Comparison of ENCODE assay signal across 17 cellular contexts in the genomic region with DNA sequence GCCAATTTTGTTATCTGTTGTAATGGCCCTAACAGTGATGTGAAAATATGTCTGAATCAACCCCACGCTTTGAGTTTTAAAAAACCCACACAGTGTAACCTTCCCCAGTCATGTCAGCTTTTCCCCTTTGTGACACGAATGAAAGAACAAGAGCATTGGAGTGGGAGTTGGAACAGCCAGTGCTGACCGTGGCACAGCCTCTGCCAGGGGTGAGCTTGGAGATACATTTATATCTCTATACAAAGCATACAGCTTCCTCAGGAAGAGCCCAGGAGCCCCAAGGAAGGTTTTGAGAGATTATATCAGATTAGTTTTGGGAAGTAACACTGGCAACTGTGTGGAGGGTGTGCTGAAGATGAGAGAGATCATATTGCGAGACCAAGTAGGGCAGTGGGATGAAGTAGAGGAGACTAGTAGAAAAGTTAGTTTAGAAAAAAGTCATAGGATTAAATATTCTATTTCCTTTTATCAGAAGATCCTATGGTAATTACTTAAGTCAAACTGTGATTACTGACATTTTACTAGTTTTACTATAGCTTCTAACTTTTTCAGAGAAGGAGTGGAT. TPM values are rescaled to one million over a fixed set of nuclear protein-coding genes. Genes with fewer than 3 reads are reported as not detected.
DNase-seq lines count a peak whose midpoint lies in the region; ATAC-seq and TF ChIP-seq lines count a peak whose summit lies in the region.
"Had no signal": no experiment of that assay in that cellular context is flagged by ENCODE, and none has a peak within 500 bp of the region (broad histone marks: within the 10 kb centered on the region; RNA-seq: fewer than 3 reads in every experiment).

No MANE protein-coding gene starts in this region.

- peak; percentile 50 for ATAC-seq in upper lobe of right lung
- ATAC-seq in GM21529 (IDR thresholded peaks at IDR 0.05; ENCODE audit: unreplicated experiment): no peak
- no peak for ATAC-seq in GM19463 (IDR thresholded peaks at IDR 0.05; ENCODE audit: unreplicated experiment)
- ATAC-seq: HepG2 had no signal

- no peak overlapping the region for H3K4me3 ChIP-seq in upper lobe of right lung

- H3K9me3 ChIP-seq in upper lobe of right lung: no peaks in the 10 kb centered on the region

- no peaks in the 10 kb centered on the region for H3K27me3 ChIP-seq in upper lobe of right lung

- no peak overlapping the region for H3K27ac ChIP-seq in upper lobe of right lung
- H3K27ac ChIP-seq: C4-2B had no signal

- intact Hi-C loops in head of caudate nucleus (cut with DNase I) (no loop called here), upper lobe of right lung (cut with DNase I) (no loop called here)

- DNase-seq in stimulated activated CD4-positive, alpha-beta T cell treated with anti-CD3 and anti-CD28 coated beads, Interleukin-12 subunit alpha, Interleukin-12 subunit beta, amount 100 ng/mL, for 4 hours: peak; percentile 20
- DNase-seq in stimulated activated CD4-positive, alpha-beta T cell treated with anti-CD3 and anti-CD28 coated beads, Interleukin-2, amount 100 ng/mL, for 48 hours: no peak
- DNase-seq in UCSD-AML1 (lab: John Stamatoyannopoulos, UW; ENCODE audit: unreplicated experiment) (peak; percentile 61), head of caudate nucleus (peak in 25 of 42 donors; percentile 11 to 67 (median 39)), upper lobe of right lung (no peak), ACHN (no peak)
- DNase-seq: amniotic stem cell, EL, naive B cell, NCI-H1417, NCI-H446, retina, SW 1271 had no signal

- in situ Hi-C loops in ACHN (cut with HindIII; ENCODE audit: low pct_ligation_motif_present, low pct_unique_long_range_greater_than_20kb, low sequenced_read_pairs): no loop called here

- H3K36me3 ChIP-seq in upper lobe of right lung: no peaks in the 10 kb centered on the region

- no peak for TF ChIP-seq CTCF in upper lobe of right lung (IDR thresholded peaks at IDR 0.05)

- H3K4me1 ChIP-seq in upper lobe of right lung: peaks cover 22% of the 10 kb centered on the region

RNA-seq across cellular contexts. Expression of a gene that starts 15.9 kb away (rescaled TPM):
- 22.3 TPM for total RNA-seq in upper lobe of right lung

Comparison
In these comparisons a context has a peak if more than half of its experiments do, and no peak if none do; other contexts are left out.
1. DNase-seq: peak in stimulated activated CD4-positive, alpha-beta T cell treated with anti-CD3 and anti-CD28 coated beads, Interleukin-12 subunit alpha, Interleukin-12 subunit beta, amount 100 ng/mL, for 4 hours (single experiment), UCSD-AML1 (single experiment) and head of caudate nucleus (25 of 42); none in stimulated activated CD4-positive, alpha-beta T cell treated with anti-CD3 and anti-CD28 coated beads, Interleukin-2, amount 100 ng/mL, for 48 hours (0 of 2), upper lobe of right lung (single experiment) and ACHN (single experiment).